ENCODE assay signal across 11 cellular contexts in the genomic region with DNA sequence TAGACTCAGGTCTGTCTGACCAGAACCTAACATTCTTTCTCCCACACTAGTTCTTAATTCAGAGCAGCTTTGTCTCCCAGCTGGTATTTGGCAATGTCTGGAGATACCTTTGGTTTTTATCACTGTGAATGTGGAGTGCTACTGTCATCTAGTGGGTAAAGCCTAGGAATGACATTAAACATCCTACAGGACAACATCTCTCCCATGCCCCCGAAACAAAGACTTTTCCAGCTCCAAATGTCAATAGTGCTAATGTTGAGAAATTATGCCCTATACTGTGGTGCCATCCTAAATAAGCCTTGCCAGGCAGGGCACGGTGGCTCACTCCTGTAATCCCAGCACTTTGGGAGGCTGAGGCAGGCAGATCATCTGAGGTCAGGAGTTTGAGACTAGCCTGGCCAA. TPM values are rescaled to one million over a fixed set of nuclear protein-coding genes. Genes with fewer than 3 reads are reported as not detected.
DNase-seq lines count a peak whose midpoint lies in the region; ATAC-seq and TF ChIP-seq lines count a peak whose summit lies in the region.
"Had no signal": no experiment of that assay in that cellular context is flagged by ENCODE, and none has a peak within 500 bp of the region (broad histone marks: within the 10 kb centered on the region; RNA-seq: fewer than 3 reads in every experiment).

No MANE protein-coding gene starts in this region.

- H3K4me1 Mint-ChIP-seq in T-helper 2 cell treated with Interferon-gamma antibody and Interleukin-4, amounts not matched to agents 5 μg/mL and 100 μg/mL, for 36 hours (ENCODE audit: low read depth) = peaks cover 12% of the 10 kb centered on the region

- TF ChIP-seq CTCF in C4-2B (conservative IDR thresholded peaks at IDR 0.05) (peak; percentile 70), breast epithelium (IDR thresholded peaks at IDR 0.05) (peak in 2 of 3 donors; percentile 34 to 39), mucosa of descending colon (IDR thresholded peaks at IDR 0.05) (no peak)

- H3K4me3 Mint-ChIP-seq in T-helper 2 cell treated with Interferon-gamma antibody and Interleukin-4, amounts not matched to agents 5 μg/mL and 100 μg/mL, for 36 hours = no peak overlapping the region
- H3K4me3 Mint-ChIP-seq: stimulated activated naive CD8-positive, alpha-beta T cell treated with anti-CD3 and anti-CD28 coated beads, Interleukin-15, Interleukin-2, amounts not matched to agents 100 ng/mL and 50 ng/mL, for 24 hours had no signal

- peaks cover 3% of the 10 kb centered on the region for H3K27me3 Mint-ChIP-seq in T-helper 2 cell treated with Interferon-gamma antibody and Interleukin-4, amounts not matched to agents 5 μg/mL and 100 μg/mL, for 36 hours (ENCODE audit: low read depth)
- H3K27me3 Mint-ChIP-seq: stimulated activated naive CD8-positive, alpha-beta T cell treated with anti-CD3 and anti-CD28 coated beads, Interleukin-15, Interleukin-2, amounts not matched to agents 100 ng/mL and 50 ng/mL, for 24 hours had no signal

- intact Hi-C loops in breast epithelium (cut with DNase I; ENCODE audit: low total_unique reads) = loop anchor here (10.0 kb wide), 1 partner anchor 1893 kb away; no protein-coding TSS in a partner anchor
- intact Hi-C loops in mucosa of descending colon (cut with DNase I, micrococcal nuclease) = loop anchor here in 1 of 2 donors (10.0 kb wide), 1 partner anchor 257 kb away; a partner anchor contains a TSS

- H3K36me3 Mint-ChIP-seq in T-helper 2 cell treated with Interferon-gamma antibody and Interleukin-4, amounts not matched to agents 5 μg/mL and 100 μg/mL, for 36 hours (ENCODE audit: low read depth) = no peaks in the 10 kb centered on the region

- peak; percentile 39 for ATAC-seq in mucosa of descending colon
- ATAC-seq in HG03442 (IDR thresholded peaks at IDR 0.05; ENCODE audit: unreplicated experiment) = no peak

- TF ChIP-seq POLR2A in breast epithelium (IDR thresholded peaks at IDR 0.05) = no peak

- H3K27ac ChIP-seq in C4-2B = no peak overlapping the region
- H3K27ac ChIP-seq in breast epithelium = no peak overlapping the region

- peak; percentile 79 for DNase-seq in LHCN-M2 (ENCODE audit: low read depth)
- no peak for DNase-seq in breast epithelium (ENCODE audit: low spot score in 2 of 2)
- DNase-seq in mucosa of descending colon = no peak
- no peak for DNase-seq in activated gamma-delta T cell (lab: John Stamatoyannopoulos, UW)
- no peak for DNase-seq in T-helper 2 cell treated with Interferon-gamma antibody and Interleukin-4, amounts not matched to agents 5 μg/mL and 100 μg/mL, for 36 hours (ENCODE audit: low spot score)
- DNase-seq in DMS153 (lab: John Stamatoyannopoulos, UW) = no peak
- DNase-seq: activated CD4-positive, alpha-beta T cell treated with anti-CD3 and anti-CD28 coated beads, Interleukin-2, amount 50 U/mL, for 48 hours; NCI-H2107 had no signal

- no peaks in the 10 kb centered on the region for H3K9me3 Mint-ChIP-seq in T-helper 2 cell treated with Interferon-gamma antibody and Interleukin-4, amounts not matched to agents 5 μg/mL and 100 μg/mL, for 36 hours
- H3K9me3 Mint-ChIP-seq: stimulated activated naive CD8-positive, alpha-beta T cell treated with anti-CD3 and anti-CD28 coated beads, Interleukin-15, Interleukin-2, amounts not matched to agents 100 ng/mL and 50 ng/mL, for 24 hours had no signal

- H3K27ac Mint-ChIP-seq in T-helper 2 cell treated with Interferon-gamma antibody and Interleukin-4, amounts not matched to agents 5 μg/mL and 100 μg/mL, for 36 hours = no peak overlapping the region
- H3K27ac Mint-ChIP-seq: stimulated activated naive CD8-positive, alpha-beta T cell treated with anti-CD3 and anti-CD28 coated beads, Interleukin-15, Interleukin-2, amounts not matched to agents 100 ng/mL and 50 ng/mL, for 24 hours had no signal

- no peaks in the 10 kb centered on the region for H3K36me3 ChIP-seq in breast epithelium
- H3K36me3 ChIP-seq in mucosa of descending colon (ENCODE audit: low read depth) = no peaks in the 10 kb centered on the region

- H3K4me3 ChIP-seq in breast epithelium = no peak overlapping the region
- H3K4me3 ChIP-seq in mucosa of descending colon = no peak overlapping the region

- peaks cover 0 to 2% of the 10 kb centered on the region in 2 donors for H3K4me1 ChIP-seq in breast epithelium
- peaks cover 9% of the 10 kb centered on the region for H3K4me1 ChIP-seq in mucosa of descending colon (ENCODE audit: low read depth)

- H3K9me3 ChIP-seq in breast epithelium (no peaks in the 10 kb centered on the region), mucosa of descending colon (no peaks in the 10 kb centered on the region)

- H3K27me3 ChIP-seq in breast epithelium = no peaks in the 10 kb centered on the region

RNA-seq across cellular contexts. Expression of a gene that starts 4.2 kb away (rescaled TPM):
- 19.9 and 20.6 TPM in 2 replicates for total RNA-seq in LHCN-M2 (2014; rRNA removed)
- 7.3 TPM for polyA plus RNA-seq in LHCN-M2 (2012)
- total RNA-seq in breast epithelium = 10 to 100 TPM; 13.5 to 40.8 (median 14.7) TPM
- 10 to 100 TPM in 1 of 3 donors, 1 to 10 TPM in 2; 7.2 to 10.2 (median 9.9) TPM for total RNA-seq in mucosa of descending colon

RNA-seq across cellular contexts. Expression of a gene that starts 50.4 kb away (rescaled TPM):
- total RNA-seq in LHCN-M2 (2014; rRNA removed) (60.1 and 70.8 TPM in 2 replicates), breast epithelium (100 to 1,000 TPM in 2 of 3 donors, 10 to 100 TPM in 1; 91.1 to 254 (median 100) TPM), mucosa of descending colon (100 to 1,000 TPM; 103 to 128 (median 110) TPM)
- polyA plus RNA-seq in LHCN-M2 (2012) = 65.5 TPM
